Comparison of ENCODE assay signal across 20 cellular contexts in the genomic region with DNA sequence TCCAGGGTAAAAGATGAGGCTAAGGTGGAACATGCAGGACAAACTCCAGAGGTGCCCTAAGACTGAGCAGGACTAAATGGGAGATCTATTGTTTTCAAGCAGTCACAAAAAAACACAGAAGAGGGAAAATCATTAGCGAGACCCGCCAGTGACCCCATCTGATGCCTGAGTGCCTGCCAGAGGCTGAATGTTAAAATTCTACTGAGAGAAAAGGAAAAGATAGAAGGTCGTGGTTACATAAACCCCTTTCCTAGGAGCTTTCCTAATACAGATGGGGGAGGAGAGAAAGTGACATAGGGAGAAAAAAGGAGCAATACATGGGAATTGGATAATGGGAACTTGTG.
DNase-seq lines count a peak whose midpoint lies in the region; ATAC-seq and TF ChIP-seq lines count a peak whose summit lies in the region.
"Had no signal": no experiment of that assay in that cellular context is flagged by ENCODE, and none has a peak within 500 bp of the region (broad histone marks: within the 10 kb centered on the region; RNA-seq: fewer than 3 reads in every experiment).

No MANE protein-coding gene starts in this region.

- no peak for TF ChIP-seq CTCF in WTC11 (IDR thresholded peaks at IDR 0.05)
- no peak for TF ChIP-seq CTCF in neural progenitor cell (IDR thresholded peaks at IDR 0.05)
- no peak for TF ChIP-seq CTCF in GM20000 (IDR thresholded peaks at IDR 0.05; ENCODE audit: extremely low read depth, missing control alignments)

- H3K4me3 ChIP-seq in neural progenitor cell, result no peak overlapping the region
- H3K4me3 ChIP-seq: Peyer's patch, SJSA1 had no signal

- H3K9me3 Mint-ChIP-seq in WTC11 (peaks cover 17% of the 10 kb centered on the region), neural progenitor cell (peaks cover 4% of the 10 kb centered on the region)

- H3K27ac Mint-ChIP-seq in WTC11, result peak overlapping the region; percentile 45; the same call in 1 of the 2 replicates
- no peak overlapping the region for H3K27ac Mint-ChIP-seq in neural progenitor cell
- H3K27ac Mint-ChIP-seq: CD4-positive, alpha-beta memory T cell had no signal

- POLR2A ChIA-PET in WTC11 (lab: Charles Lee), result no interaction called here

- no peaks in the 10 kb centered on the region for H3K36me3 Mint-ChIP-seq in WTC11
- no peaks in the 10 kb centered on the region for H3K36me3 Mint-ChIP-seq in neural progenitor cell
- H3K36me3 Mint-ChIP-seq: CD4-positive, alpha-beta memory T cell had no signal

- H3K9me3 ChIP-seq in neural progenitor cell (ENCODE audit: low read depth), result no peaks in the 10 kb centered on the region
- H3K9me3 ChIP-seq: Peyer's patch, SJSA1 had no signal

- no peaks in the 10 kb centered on the region for H3K36me3 ChIP-seq in neural progenitor cell
- H3K36me3 ChIP-seq: Peyer's patch, SJSA1 had no signal

- no peak overlapping the region for H2AFZ ChIP-seq in neural progenitor cell (replicated peaks)

- peak; percentile 34; the same call in 1 of the 2 replicates for ATAC-seq in WTC11

- H4K20me1 ChIP-seq in neural progenitor cell (ENCODE audit: low read depth), result no peaks in the 10 kb centered on the region

- peak overlapping the region; percentile 18 for H3K4me2 ChIP-seq in neural progenitor cell

- H3K27ac ChIP-seq in neural progenitor cell, result no peak overlapping the region
- H3K27ac ChIP-seq: Peyer's patch, SJSA1 had no signal

- no peaks in the 10 kb centered on the region for H3K79me2 ChIP-seq in neural progenitor cell (ENCODE audit: low read depth)

- no peaks in the 10 kb centered on the region for H3F3A ChIP-seq in neural progenitor cell (ENCODE audit: low read depth)

- H3K4me3 Mint-ChIP-seq in WTC11 (no peak overlapping the region; the same call in 1 of the 2 replicates), neural progenitor cell (no peak overlapping the region)
- H3K4me3 Mint-ChIP-seq: CD4-positive, alpha-beta memory T cell had no signal

- H3K4me1 Mint-ChIP-seq in WTC11 (peaks cover 42% of the 10 kb centered on the region), neural progenitor cell (peaks cover 12% of the 10 kb centered on the region)
- H3K4me1 Mint-ChIP-seq: CD4-positive, alpha-beta memory T cell had no signal

- peak; percentile 14 for DNase-seq in Caki2 (ENCODE audit: low read depth)
- DNase-seq in WTC11 (ENCODE audit: low spot score), result no peak
- DNase-seq in kidney glomerular epithelial cell (lab: John Stamatoyannopoulos, UW), result peak; percentile 9
- no peak for DNase-seq in neural progenitor cell (ENCODE audit: low spot score)
- no peak for DNase-seq in activated CD4-positive, alpha-beta T cell treated with anti-CD3 and anti-CD28 coated beads, Interleukin-2, amount 50 U/mL, for 4 hours
- DNase-seq in SW480 (ENCODE audit: low spot score), result no peak
- no peak for DNase-seq in GM20000 (ENCODE audit: low spot score)
- no peak for DNase-seq in NCI-H69 (lab: John Stamatoyannopoulos, UW)
- DNase-seq: Calu3; CD4-positive, alpha-beta memory T cell; DMS153; H7; KG1; NCI-H1092; NCI-H1436; NCI-H2029 treated with DMSO at 0.1 percent for 48 hours; NCI-H2171 treated with DMSO at 0.1 percent for 48 hours; NCI-H524 treated with DMSO at 0.1 percent for 48 hours; Peyer's patch had no signal

- in situ Hi-C loops in Caki2 (cut with HindIII; ENCODE audit: low pct_unique_long_range_greater_than_20kb, low sequenced_read_pairs), result no loop called here

- CTCF ChIA-PET in WTC11 (lab: Charles Lee), result interaction anchor here (2.2 kb wide), 1 partner anchor 45 kb away, joined by 6 read pairs; no protein-coding TSS in a partner anchor

- peaks cover 5% of the 10 kb centered on the region for H3K4me1 ChIP-seq in neural progenitor cell
- H3K4me1 ChIP-seq: Peyer's patch had no signal

- H3K27me3 ChIP-seq in neural progenitor cell, result no peaks in the 10 kb centered on the region
- H3K27me3 ChIP-seq: Peyer's patch, SJSA1 had no signal

- no peak overlapping the region for H3K9ac ChIP-seq in neural progenitor cell

- H3K27me3 Mint-ChIP-seq in WTC11 (ENCODE audit: low read depth) (no peaks in the 10 kb centered on the region), neural progenitor cell (ENCODE audit: insufficient read depth, low read depth) (no peaks in the 10 kb centered on the region)
- H3K27me3 Mint-ChIP-seq: CD4-positive, alpha-beta memory T cell had no signal

TF ChIP-seq in WTC11, 78 proteins besides CTCF, POLR2A, EP300 and RAD21 (continues in another document):
- TF ChIP-seq ESRRA (CRISPR knock-in tag; IDR thresholded peaks at IDR 0.05; ENCODE audit: borderline replicate concordance), result no peak
- TF ChIP-seq AR (CRISPR knock-in tag; IDR thresholded peaks at IDR 0.05), result no peak
- TF ChIP-seq, protein P1, sequence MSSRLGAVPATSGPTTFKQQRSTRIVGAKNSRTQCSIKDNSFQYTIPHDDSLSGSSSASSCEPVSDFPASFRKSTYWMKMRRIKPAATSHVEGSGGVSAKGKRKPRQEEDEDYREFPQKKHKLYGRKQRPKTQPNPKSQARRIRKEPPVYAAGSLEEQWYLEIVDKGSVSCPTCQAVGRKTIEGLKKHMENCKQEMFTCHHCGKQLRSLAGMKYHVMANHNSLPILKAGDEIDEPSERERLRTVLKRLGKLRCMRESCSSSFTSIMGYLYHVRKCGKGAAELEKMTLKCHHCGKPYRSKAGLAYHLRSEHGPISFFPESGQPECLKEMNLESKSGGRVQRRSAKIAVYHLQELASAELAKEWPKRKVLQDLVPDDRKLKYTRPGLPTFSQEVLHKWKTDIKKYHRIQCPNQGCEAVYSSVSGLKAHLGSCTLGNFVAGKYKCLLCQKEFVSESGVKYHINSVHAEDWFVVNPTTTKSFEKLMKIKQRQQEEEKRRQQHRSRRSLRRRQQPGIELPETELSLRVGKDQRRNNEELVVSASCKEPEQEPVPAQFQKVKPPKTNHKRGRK (CRISPR knock-in tag; IDR thresholded peaks at IDR 0.05; ENCODE audit: borderline replicate concordance), result no peak
- no peak for TF ChIP-seq ZBTB21 (CRISPR knock-in tag; IDR thresholded peaks at IDR 0.05; ENCODE audit: borderline replicate concordance)
- TF ChIP-seq TEAD1 (CRISPR knock-in tag; IDR thresholded peaks at IDR 0.05), result no peak
- no peak for TF ChIP-seq JUN (CRISPR knock-in tag; IDR thresholded peaks at IDR 0.05)
- no peak for TF ChIP-seq OVOL2 (CRISPR knock-in tag; IDR thresholded peaks at IDR 0.05; ENCODE audit: borderline replicate concordance)
- TF ChIP-seq SMAD4 (CRISPR knock-in tag; IDR thresholded peaks at IDR 0.05), result no peak
- no peak for TF ChIP-seq MXD4 (CRISPR knock-in tag; IDR thresholded peaks at IDR 0.05; ENCODE audit: borderline replicate concordance)
- no peak for TF ChIP-seq CBFB (CRISPR knock-in tag; IDR thresholded peaks at IDR 0.05; ENCODE audit: low read depth)
- TF ChIP-seq, protein P2, sequence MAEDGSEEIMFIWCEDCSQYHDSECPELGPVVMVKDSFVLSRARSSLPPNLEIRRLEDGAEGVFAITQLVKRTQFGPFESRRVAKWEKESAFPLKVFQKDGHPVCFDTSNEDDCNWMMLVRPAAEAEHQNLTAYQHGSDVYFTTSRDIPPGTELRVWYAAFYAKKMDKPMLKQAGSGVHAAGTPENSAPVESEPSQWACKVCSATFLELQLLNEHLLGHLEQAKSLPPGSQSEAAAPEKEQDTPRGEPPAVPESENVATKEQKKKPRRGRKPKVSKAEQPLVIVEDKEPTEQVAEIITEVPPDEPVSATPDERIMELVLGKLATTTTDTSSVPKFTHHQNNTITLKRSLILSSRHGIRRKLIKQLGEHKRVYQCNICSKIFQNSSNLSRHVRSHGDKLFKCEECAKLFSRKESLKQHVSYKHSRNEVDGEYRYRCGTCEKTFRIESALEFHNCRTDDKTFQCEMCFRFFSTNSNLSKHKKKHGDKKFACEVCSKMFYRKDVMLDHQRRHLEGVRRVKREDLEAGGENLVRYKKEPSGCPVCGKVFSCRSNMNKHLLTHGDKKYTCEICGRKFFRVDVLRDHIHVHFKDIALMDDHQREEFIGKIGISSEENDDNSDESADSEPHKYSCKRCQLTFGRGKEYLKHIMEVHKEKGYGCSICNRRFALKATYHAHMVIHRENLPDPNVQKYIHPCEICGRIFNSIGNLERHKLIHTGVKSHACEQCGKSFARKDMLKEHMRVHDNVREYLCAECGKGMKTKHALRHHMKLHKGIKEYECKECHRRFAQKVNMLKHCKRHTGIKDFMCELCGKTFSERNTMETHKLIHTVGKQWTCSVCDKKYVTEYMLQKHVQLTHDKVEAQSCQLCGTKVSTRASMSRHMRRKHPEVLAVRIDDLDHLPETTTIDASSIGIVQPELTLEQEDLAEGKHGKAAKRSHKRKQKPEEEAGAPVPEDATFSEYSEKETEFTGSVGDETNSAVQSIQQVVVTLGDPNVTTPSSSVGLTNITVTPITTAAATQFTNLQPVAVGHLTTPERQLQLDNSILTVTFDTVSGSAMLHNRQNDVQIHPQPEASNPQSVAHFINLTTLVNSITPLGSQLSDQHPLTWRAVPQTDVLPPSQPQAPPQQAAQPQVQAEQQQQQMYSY (CRISPR knock-in tag; IDR thresholded peaks at IDR 0.05), result no peak
- no peak for TF ChIP-seq ZNF396 (CRISPR knock-in tag; IDR thresholded peaks at IDR 0.05; ENCODE audit: borderline replicate concordance)
- TF ChIP-seq SOX15 (CRISPR knock-in tag; IDR thresholded peaks at IDR 0.05), result no peak
- no peak for TF ChIP-seq PRRX2 (CRISPR knock-in tag; IDR thresholded peaks at IDR 0.05)

Comparison
In these comparisons a context has a peak if more than half of its experiments do, and no peak if none do; other contexts are left out.
1. DNase-seq: peak in Caki2 (single experiment) and kidney glomerular epithelial cell (single experiment); none in WTC11 (single experiment), neural progenitor cell (single experiment), activated CD4-positive, alpha-beta T cell treated with anti-CD3 and anti-CD28 coated beads, Interleukin-2, amount 50 U/mL, for 4 hours (0 of 2), SW480 (single experiment), GM20000 (single experiment) and NCI-H69 (single experiment).